In genomic region chr5:57207007-57207653, GRCh38 we compare ENCODE assay signal across 1 cellular context.
TF ChIP-seq lines count a peak whose summit lies in the region.

No MANE protein-coding gene starts in this region.

TF ChIP-seq in HepG2, 621 proteins besides CTCF, POLR2A, EP300 and RAD21 (continued from another document):
- TF ChIP-seq MED13 (CRISPR knock-in tag; IDR thresholded peaks at IDR 0.05): no peak
- TF ChIP-seq POGZ (CRISPR knock-in tag; IDR thresholded peaks at IDR 0.05): no peak
- TF ChIP-seq ZNF264 (CRISPR knock-in tag; IDR thresholded peaks at IDR 0.05): no peak
- TF ChIP-seq HNRNPH1 (optimal IDR thresholded peaks at IDR 0.05; ENCODE audit: low read depth, low read length): no peak
- no peak for TF ChIP-seq ZNF17 (CRISPR knock-in tag; IDR thresholded peaks at IDR 0.05)
